8 cellular contexts compared by ENCODE assay signal in the genomic region with DNA sequence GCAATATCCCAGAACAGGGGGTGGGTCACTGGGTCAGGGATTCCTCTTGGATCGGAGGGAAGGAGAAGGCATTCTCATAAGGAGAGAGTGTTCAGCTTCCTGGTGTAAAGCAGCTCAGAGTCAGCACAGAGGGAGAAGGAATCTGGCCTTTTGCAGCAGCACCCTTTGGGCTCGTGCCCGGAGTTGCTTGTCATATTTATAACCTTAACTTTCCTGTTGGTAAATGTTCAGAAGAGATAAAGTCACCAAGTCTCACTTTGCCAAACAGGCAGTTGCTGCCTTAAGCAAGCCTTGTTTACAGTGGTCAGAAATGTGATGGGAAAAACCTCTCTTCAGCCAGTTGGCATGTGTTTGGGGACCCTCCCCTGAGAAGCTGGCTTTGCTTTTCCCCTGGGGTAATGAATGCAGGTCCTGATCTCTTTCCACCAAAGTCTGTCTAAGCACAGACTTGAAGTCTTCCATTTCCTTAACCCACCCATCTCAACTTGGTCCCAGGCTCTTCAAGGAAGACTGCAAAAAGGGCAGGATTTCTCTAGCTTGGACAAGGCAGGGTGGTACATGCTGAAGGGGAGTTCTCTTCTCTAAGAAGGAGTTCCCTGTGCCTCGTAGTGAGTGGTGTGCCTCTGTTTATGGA.
DNase-seq lines count a peak whose midpoint lies in the region; ATAC-seq and TF ChIP-seq lines count a peak whose summit lies in the region.
"Had no signal": no experiment of that assay in that cellular context is flagged by ENCODE, and none has a peak within 500 bp of the region (broad histone marks: within the 10 kb centered on the region; RNA-seq: fewer than 3 reads in every experiment).

No MANE protein-coding gene starts in this region.

- CTCF ChIA-PET in PC-3 (lab: Charles Lee) = no interaction called here

- 66% methylated on average over 4 of the region's 4 CpGs for WGBS in smooth muscle cell (ENCODE audit: low lambda C conversion rate)

- H3K9ac ChIP-seq in PC-3 (ENCODE audit: low read length) (no peak overlapping the region), smooth muscle cell (ENCODE audit: low read depth) (no peak overlapping the region)

- H3K4me2 ChIP-seq in PC-3 (ENCODE audit: low read length) = no peak overlapping the region
- H3K4me2 ChIP-seq in smooth muscle cell = no peak overlapping the region

- H3K27me3 ChIP-seq in PC-3 (ENCODE audit: low read length) (no peaks in the 10 kb centered on the region), thoracic aorta (replicated peaks; ENCODE audit: insufficient read depth) (no peaks in the 10 kb centered on the region), smooth muscle cell (ENCODE audit: low read depth) (no peaks in the 10 kb centered on the region)

- POLR2A ChIA-PET in PC-3 (lab: Charles Lee; ENCODE audit: unreplicated experiment) = interaction anchor here (0.6 kb wide), 1 partner anchor 281 kb away, joined by 5 read pairs; no protein-coding TSS in a partner anchor

- H3K4me3 ChIP-seq in PC-3 (ENCODE audit: low read length) (no peak overlapping the region), coronary artery (no peak overlapping the region), thoracic aorta (no peak overlapping the region), smooth muscle cell (no peak overlapping the region)

- TF ChIP-seq CTCF in PC-3 (conservative IDR thresholded peaks at IDR 0.05; ENCODE audit: low read depth, low read length) (no peak), coronary artery (IDR thresholded peaks at IDR 0.05) (no peak), thoracic aorta (IDR thresholded peaks at IDR 0.05) (no peak), smooth muscle cell (IDR thresholded peaks at IDR 0.05; ENCODE audit: borderline replicate concordance, insufficient read depth, poor library complexity, severe bottlenecking) (no peak)

- H3K36me3 ChIP-seq in PC-3 (ENCODE audit: low read depth, low read length) = no peaks in the 10 kb centered on the region
- H3K36me3 ChIP-seq in thoracic aorta = peaks cover 18% of the 10 kb centered on the region
- no peaks in the 10 kb centered on the region for H3K36me3 ChIP-seq in smooth muscle cell (ENCODE audit: low read depth)

- DNase-seq in PC-3 (peak; percentile 27), coronary artery (ENCODE audit: low spot score) (peak; percentile 92), medulla oblongata (ENCODE audit: extremely low spot score) (peak; percentile 13), thoracic aorta (ENCODE audit: low spot score) (peak; percentile 61), smooth muscle cell (lab: John Stamatoyannopoulos, UW; ENCODE audit: unreplicated experiment) (no peak)
- DNase-seq: NCI-H774 had no signal

- H3K4me1 ChIP-seq in PC-3 (ENCODE audit: insufficient read depth, low read length) = peaks cover 21% of the 10 kb centered on the region
- H3K4me1 ChIP-seq in thoracic aorta (ENCODE audit: control insufficient read depth in 1 of 2, low read depth in 2 of 2) = peaks cover 25 to 27% of the 10 kb centered on the region in 2 donors
- H3K4me1 ChIP-seq in smooth muscle cell (ENCODE audit: low read depth) = no peaks in the 10 kb centered on the region

- H2AFZ ChIP-seq in PC-3 (ENCODE audit: low read length) (no peak overlapping the region), smooth muscle cell (ENCODE audit: low read depth) (no peak overlapping the region)

- ATAC-seq in PC-3 (peak; percentile 74), thoracic aorta (ENCODE audit: insufficient number of reproducible peaks, low FRiP score, low read depth) (peak; percentile 61), HG03135 (IDR thresholded peaks at IDR 0.05; ENCODE audit: unreplicated experiment) (no peak), GM21447 (IDR thresholded peaks at IDR 0.05; ENCODE audit: unreplicated experiment) (no peak)

- H3K27ac ChIP-seq in PC-3 (ENCODE audit: low read length) = 0 out of 2 replicates have a peak overlapping the region, but pooled peaks have one; percentile 8
- H3K27ac ChIP-seq in coronary artery = peak overlapping the region; percentile 79 to 91
- peak overlapping the region; percentile 54 to 83 for H3K27ac ChIP-seq in thoracic aorta
- no peak overlapping the region for H3K27ac ChIP-seq in smooth muscle cell (ENCODE audit: low read depth)

- H4K20me1 ChIP-seq in PC-3 (ENCODE audit: low read length) (no peaks in the 10 kb centered on the region), smooth muscle cell (ENCODE audit: low read depth) (no peaks in the 10 kb centered on the region)

- BruUV-seq in PC-3 (replicated peaks; lab: Mats Ljungman, UMichigan) = no TSS peak

- H3F3A ChIP-seq in PC-3 (ENCODE audit: low read length, unreplicated experiment) = no peaks in the 10 kb centered on the region
- no peaks in the 10 kb centered on the region for H3F3A ChIP-seq in smooth muscle cell (ENCODE audit: low read depth)

- H3K79me2 ChIP-seq in PC-3 (ENCODE audit: low read length) (no peaks in the 10 kb centered on the region), smooth muscle cell (ENCODE audit: low read depth) (no peaks in the 10 kb centered on the region)

- intact Hi-C loops in PC-3 (cut with micrococcal nuclease) = no loop called here

- H3K9me3 ChIP-seq in PC-3 (ENCODE audit: low read length) (no peaks in the 10 kb centered on the region), thoracic aorta (no peaks in the 10 kb centered on the region), smooth muscle cell (replicated peaks; ENCODE audit: low read depth) (no peaks in the 10 kb centered on the region)

- H3K9me2 ChIP-seq in PC-3 (replicated peaks; ENCODE audit: low read length) = no peaks in the 10 kb centered on the region

Comparison
In these comparisons a context has a peak if more than half of its experiments do, and no peak if none do; other contexts are left out.
1. ATAC-seq: peak in PC-3 (single experiment) and thoracic aorta (single experiment); none in HG03135 (single experiment) and GM21447 (single experiment).